7 cellular contexts compared by ENCODE assay signal in the genomic region with DNA sequence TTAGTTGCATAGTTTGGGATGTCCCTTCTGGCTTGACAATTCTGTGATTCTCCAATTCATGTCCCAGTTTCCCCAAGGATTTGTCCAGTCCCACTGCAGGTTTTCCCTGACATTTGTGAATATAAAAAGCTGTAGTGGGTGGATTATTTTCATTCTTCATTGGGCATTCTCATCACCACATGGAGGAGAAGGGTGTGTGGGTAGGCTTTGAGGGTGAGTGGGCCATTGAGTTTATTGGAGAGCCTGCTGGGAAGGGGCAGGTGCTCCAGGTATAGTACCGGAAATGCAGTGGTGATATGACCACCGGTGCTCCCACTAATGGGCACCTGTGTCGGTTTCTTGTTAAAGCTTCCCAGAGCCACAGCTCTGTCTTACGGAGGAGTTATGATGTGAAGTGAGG.
"Had no signal": no experiment of that assay in that cellular context is flagged by ENCODE, and none has a peak within 500 bp of the region (broad histone marks: within the 10 kb centered on the region; RNA-seq: fewer than 3 reads in every experiment).

No MANE protein-coding gene starts in this region.

- H3K9me3 Mint-ChIP-seq: IgD-negative memory B cell had no signal

- H3K4me3 ChIP-seq: K562 had no signal

- H3K4me3 Mint-ChIP-seq: IgD-negative memory B cell had no signal

- H3K4me1 Mint-ChIP-seq: IgD-negative memory B cell had no signal

- H3K36me3 Mint-ChIP-seq: IgD-negative memory B cell had no signal

- H3K27ac ChIP-seq: HL-60, KMS-11 had no signal

- DNase-seq: IMR-90, KBM-7, KG1 had no signal
